Comparison of ENCODE assay signal across 28 cellular contexts in the genomic region with DNA sequence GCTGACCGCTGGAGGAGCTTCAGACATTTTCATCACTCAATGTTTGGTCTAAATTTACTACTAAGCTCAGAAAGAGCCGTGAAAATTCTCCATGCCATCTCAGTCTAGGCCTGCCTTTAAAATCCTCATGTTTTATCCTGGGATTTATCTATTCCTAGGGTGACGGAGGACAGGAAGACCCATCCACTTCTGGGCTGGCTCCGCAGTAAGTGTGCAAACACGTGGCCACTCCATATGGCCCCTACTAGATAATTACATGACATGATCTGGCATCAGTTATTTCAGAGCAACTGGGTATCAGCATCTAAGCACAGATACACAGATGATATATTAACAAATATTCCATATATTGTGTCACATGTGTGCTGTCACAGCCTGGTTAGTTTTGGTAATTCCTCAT.
"Had no signal": no experiment of that assay in that cellular context is flagged by ENCODE, and none has a peak within 500 bp of the region (broad histone marks: within the 10 kb centered on the region; RNA-seq: fewer than 3 reads in every experiment).

No MANE protein-coding gene starts in this region.

- H3K27ac ChIP-seq: left lung, lower lobe of right lung, pancreas, prostate gland, right atrium auricular region, right lobe of liver, stomach, testis, thyroid gland, transverse colon, upper lobe of left lung, vagina had no signal

- H3K36me3 ChIP-seq: left lung, lower lobe of right lung, pancreas, prostate gland, right atrium auricular region, right lobe of liver, stomach, thyroid gland, transverse colon, upper lobe of left lung, vagina had no signal

- DNase-seq: hypothalamus; immature natural killer cell; kidney; left colon; left lung; lower lobe of right lung; mammary epithelial cell; mesenchymal stem cell; naive thymus-derived CD8-positive, alpha-beta T cell; nucleus accumbens; pancreas; posterior cingulate gyrus; right lobe of liver; stimulated activated CD4-positive, alpha-beta T cell treated with anti-CD3 and anti-CD28 coated beads, Interleukin-1b, Interleukin-23, amount 100 ng/mL, for 48 hours; stimulated activated CD4-positive, alpha-beta T cell treated with anti-CD3 and anti-CD28 coated beads, Interleukin-2, amount 100 ng/mL, for 48 hours; stimulated activated CD4-positive, alpha-beta T cell treated with anti-CD3 and anti-CD28 coated beads, Interleukin-4, amount 100 ng/mL, for 4 hours; stimulated activated CD8-positive, alpha-beta memory T cell treated with anti-CD3 and anti-CD28 coated beads, Interleukin-4, amount 100 ng/mL, for 48 hours; stimulated activated naive CD4-positive, alpha-beta T cell treated with Interleukin-2 at 50 U/mL for 16 hours; stomach; testis; thyroid gland; transverse colon; upper lobe of left lung had no signal

- H3K4me1 ChIP-seq: left lung, lower lobe of right lung, pancreas, prostate gland, right atrium auricular region, right lobe of liver, stomach, testis, thyroid gland, transverse colon, upper lobe of left lung, vagina had no signal

- H3K9me3 ChIP-seq: left lung, lower lobe of right lung, pancreas, prostate gland, right atrium auricular region, right lobe of liver, stomach, testis, thyroid gland, transverse colon, upper lobe of left lung, vagina had no signal

- ATAC-seq: left colon; left lung; lower lobe of right lung; naive thymus-derived CD8-positive, alpha-beta T cell; pancreas; right lobe of liver; stimulated activated memory B cell treated with anti-CD40 and anti-IgM and Interleukin-4, amounts not matched to agents 10 μg/mL and 1 μg/mL and 100 μg/mL, for 72 hours had no signal

- H3K27me3 ChIP-seq: left lung, pancreas, right atrium auricular region, right lobe of liver, stomach, testis, thyroid gland, transverse colon, upper lobe of left lung, vagina had no signal

- H3K4me3 ChIP-seq: left lung, lower lobe of right lung, pancreas, prostate gland, right atrium auricular region, right lobe of liver, smooth muscle cell, stomach, testis, thyroid gland, transverse colon, upper lobe of left lung, vagina had no signal
